In the genomic region with DNA sequence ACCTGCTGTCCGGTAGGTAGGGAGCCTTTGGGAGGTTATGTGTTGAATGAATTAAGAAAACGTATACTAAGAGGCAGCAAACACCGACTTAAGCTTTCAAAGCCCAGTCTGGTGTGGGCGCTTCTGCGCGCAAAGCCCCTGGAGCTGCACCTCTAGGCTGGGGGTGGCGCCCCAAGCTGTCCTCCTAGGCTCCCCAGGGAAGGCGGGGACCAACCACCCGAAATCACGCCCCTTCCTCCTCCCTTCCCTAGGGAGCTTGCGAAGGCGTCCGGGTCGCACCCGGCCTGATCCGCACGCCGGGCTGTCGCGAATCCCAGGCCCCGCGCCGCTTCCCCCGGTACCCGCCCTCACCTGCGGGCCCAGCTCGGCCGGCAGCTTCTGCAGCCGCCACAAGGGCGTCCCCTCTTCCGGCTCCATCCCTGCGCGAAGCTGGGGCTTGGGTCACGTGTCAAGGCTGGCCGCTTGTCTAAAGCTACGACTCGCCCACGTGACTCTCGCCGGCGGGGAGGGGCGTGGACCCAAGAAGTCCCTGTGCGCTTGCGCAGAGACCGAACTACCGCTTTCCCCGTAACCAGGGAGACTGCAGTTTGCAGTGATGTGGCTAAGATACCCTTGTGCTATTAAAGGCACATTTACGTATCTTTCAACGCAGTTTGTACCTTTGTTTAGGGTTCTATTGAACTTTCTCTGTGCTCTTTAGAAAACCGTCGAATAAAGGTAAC, we compare ENCODE assay signal across 8 cellular contexts. TPM values are rescaled to one million over a fixed set of nuclear protein-coding genes. Genes with fewer than 3 reads are reported as not detected.
A peak's percentile ranks its signal among the peaks of the same experiment; 100 is the strongest.
DNase-seq lines count a peak whose midpoint lies in the region; ATAC-seq and TF ChIP-seq lines count a peak whose summit lies in the region.

Gene COMMD8 (minus strand): TSS at position 468 of the 722 bp plus-strand sequence. CDS start 51 bp downstream, at position 417.

- H3K4me3 Mint-ChIP-seq in CD4-positive, alpha-beta T cell = peak within 1 kb of the TSS; percentile 93

- H3K27ac ChIP-seq in CD4-positive, alpha-beta T cell (ENCODE audit: low read depth, low read length) = peak within 1 kb of the TSS; percentile 43
- H3K27ac ChIP-seq in left lung = peak within 1 kb of the TSS; percentile 51 to 89

- H3K27me3 Mint-ChIP-seq in CD4-positive, alpha-beta T cell = no peaks in the 10 kb centered on the region

- H3K9me3 Mint-ChIP-seq in CD4-positive, alpha-beta T cell = no peaks in the 10 kb centered on the region

- CTCF ChIA-PET in CD4-positive, alpha-beta T cell (lab: Charles Lee) = interaction anchor here (0.7 to 1.7 kb wide), 3 partner anchors 12 to 22 kb away, joined by 3 to 7 read pairs (median 4); partner anchors contain the start of gene ATP10D

- no peaks in the 10 kb centered on the region for H3K9me3 ChIP-seq in CD4-positive, alpha-beta T cell (ENCODE audit: control insufficient read depth, low read length)
- H3K9me3 ChIP-seq in left lung = no peaks in the 10 kb centered on the region

- no peak for TF ChIP-seq CTCF in CD4-positive, alpha-beta T cell (IDR thresholded peaks at IDR 0.05)
- no peak for TF ChIP-seq CTCF in left lung (IDR thresholded peaks at IDR 0.05)

- intact Hi-C loops in CD4-positive, alpha-beta T cell (cut with DNase I, micrococcal nuclease) = loop anchor here (1.0 to 10.0 kb wide), 4 partner anchors 22 to 871 kb away; partner anchors contain the start of genes ATP10D (in 1 of the 2), CNGA1 (in 1 of the 2), NFXL1 (in 1 of the 2) and NIPAL1 (in 1 of the 2)
- intact Hi-C loops in left lung (cut with DNase I) = no loop called here

- ATAC-seq in CD4-positive, alpha-beta T cell (ENCODE audit: poor library complexity) = peak; percentile 89
- ATAC-seq in GM19397 (IDR thresholded peaks at IDR 0.05; ENCODE audit: unreplicated experiment) = peak; percentile 92
- peak; percentile 89 for ATAC-seq in HG03571 (IDR thresholded peaks at IDR 0.05; ENCODE audit: unreplicated experiment)
- ATAC-seq in left lung = peak; percentile 98

- peak; percentile 93 to 98 (median 96) for DNase-seq in CD4-positive, alpha-beta T cell
- DNase-seq in NCI-H774 (lab: John Stamatoyannopoulos, UW) = peak; percentile 95
- DNase-seq in activated CD4-positive, alpha-beta T cell treated with anti-CD3 and anti-CD28 coated beads, Interleukin-2, amount 50 U/mL, for 4 hours = peak; percentile 97
- DNase-seq in dermis blood vessel endothelial cell = peak; percentile 97
- DNase-seq in left lung = peak; percentile 98 to 99
- peak; percentile 93 to 96 for DNase-seq in stimulated activated CD4-positive, alpha-beta T cell treated with anti-CD3 and anti-CD28 coated beads, Interleukin-2, amount 100 ng/mL, for 48 hours

- H3K4me1 Mint-ChIP-seq in CD4-positive, alpha-beta T cell (ENCODE audit: low read depth) = peaks cover 51% of the 10 kb centered on the region

- peak within 1 kb of the TSS; percentile 65 to 89 for H3K4me3 ChIP-seq in left lung

- H3K36me3 ChIP-seq in left lung = peaks cover 0 to 6% of the 10 kb centered on the region in 2 donors

- H3K36me3 Mint-ChIP-seq in CD4-positive, alpha-beta T cell (ENCODE audit: low read depth) = peaks cover 28% of the 10 kb centered on the region

- H3K4me1 ChIP-seq in left lung = peaks cover 0 to 10% of the 10 kb centered on the region in 2 donors

- POLR2A ChIA-PET in CD4-positive, alpha-beta T cell (lab: Charles Lee) = interaction anchor here (0.7 to 2.3 kb wide), 6 partner anchors 10 to 451 kb away, joined by 3 to 36 read pairs (median 6); partner anchors contain the start of genes ATP10D and NFXL1

- no peaks in the 10 kb centered on the region for H3K27me3 ChIP-seq in CD4-positive, alpha-beta T cell (ENCODE audit: control insufficient read depth, insufficient read depth, low read length)
- no peaks in the 10 kb centered on the region for H3K27me3 ChIP-seq in left lung

- peak within 1 kb of the TSS; percentile 83 for H3K27ac Mint-ChIP-seq in CD4-positive, alpha-beta T cell

RNA-seq across cellular contexts. Expression of gene COMMD8, which starts in this region (rescaled TPM):
- total RNA-seq in CD4-positive, alpha-beta T cell = 1 to 10 TPM; 4.4 to 5.4 TPM
- total RNA-seq in dermis blood vessel endothelial cell = 20.4 and 24.0 TPM in 2 replicates
- 10 to 100 TPM; 20.1 to 22.1 TPM for total RNA-seq in left lung

Comparison
In these comparisons a context has a peak if more than half of its experiments do, and no peak if none do; other contexts are left out.
1. Peak in every context shown above with its lines: DNase-seq, ATAC-seq, H3K4me3 ChIP-seq and H3K27ac ChIP-seq.
2. intact Hi-C loops: an anchor here in CD4-positive, alpha-beta T cell (1.0 to 10.0 kb wide); none called in left lung.